Comparison of ENCODE assay signal across 15 cellular contexts in genomic region chr9:4292781-4293180, GRCh38. TPM values are rescaled to one million over a fixed set of nuclear protein-coding genes. Genes with fewer than 3 reads are reported as not detected.
DNase-seq lines count a peak whose midpoint lies in the region; ATAC-seq and TF ChIP-seq lines count a peak whose summit lies in the region.
"Had no signal": no experiment of that assay in that cellular context is flagged by ENCODE, and none has a peak within 500 bp of the region (broad histone marks: within the 10 kb centered on the region; RNA-seq: fewer than 3 reads in every experiment).

No MANE protein-coding gene starts in this region.

- H3K4me3 ChIP-seq in mesodermal cell (ENCODE audit: extremely low read depth, insufficient read depth, low read length, poor library complexity, severe bottlenecking) (no peak overlapping the region), vagina (no peak overlapping the region), right lobe of liver (no peak overlapping the region)
- H3K4me3 ChIP-seq: MG63 had no signal

- H3K27me3 ChIP-seq in vagina (no peaks in the 10 kb centered on the region), right lobe of liver (no peaks in the 10 kb centered on the region)
- H3K27me3 ChIP-seq: MG63 had no signal

- H3K36me3 ChIP-seq in mesodermal cell (ENCODE audit: control insufficient read depth, insufficient read depth, low read length): no peaks in the 10 kb centered on the region
- no peaks in the 10 kb centered on the region for H3K36me3 ChIP-seq in vagina
- no peaks in the 10 kb centered on the region for H3K36me3 ChIP-seq in right lobe of liver
- H3K36me3 ChIP-seq: MG63, neutrophil had no signal

- no peak for TF ChIP-seq CTCF in vagina (IDR thresholded peaks at IDR 0.05)
- no peak for TF ChIP-seq CTCF in right lobe of liver (IDR thresholded peaks at IDR 0.05)

- intact Hi-C loops in vagina (cut with DNase I) (no loop called here), right lobe of liver (cut with DNase I) (no loop called here)

- peaks cover 9% of the 10 kb centered on the region for H3K4me1 ChIP-seq in mesodermal cell (ENCODE audit: control insufficient read depth, insufficient read depth, low read length, poor library complexity, severe bottlenecking)
- peaks cover 17% of the 10 kb centered on the region for H3K4me1 ChIP-seq in vagina
- H3K4me1 ChIP-seq in right lobe of liver: peaks cover 0 to 10% (median 0%) of the 10 kb centered on the region in 4 donors

- TF ChIP-seq POLR2A in vagina (IDR thresholded peaks at IDR 0.05): no peak
- TF ChIP-seq POLR2A in right lobe of liver (IDR thresholded peaks at IDR 0.05): no peak

- DNase-seq in DMS 273 (lab: John Stamatoyannopoulos, UW; ENCODE audit: unreplicated experiment): peak; percentile 19
- DNase-seq in DMS 273 treated with DMSO at 0.1 percent for 48 hours (lab: John Stamatoyannopoulos, UW): no peak
- DNase-seq in dermis blood vessel endothelial cell: peak; percentile 31
- no peak for DNase-seq in vagina (ENCODE audit: extremely low spot score in 2 of 2)
- no peak for DNase-seq in NCI-H2171 (lab: John Stamatoyannopoulos, UW)
- DNase-seq in activated CD8-positive, alpha-beta memory T cell treated with anti-CD3 and anti-CD28 coated beads for 24 hours: no peak
- no peak for DNase-seq in right lobe of liver
- DNase-seq: anterior cingulate cortex; MG63; NCI-H510A; Right ventricle myocardium superior; stimulated activated naive CD4-positive, alpha-beta T cell had no signal

- no peak for ATAC-seq in right lobe of liver

- H3K9me3 ChIP-seq in mesodermal cell (ENCODE audit: control insufficient read depth, low read length) (no peaks in the 10 kb centered on the region), vagina (no peaks in the 10 kb centered on the region), right lobe of liver (no peaks in the 10 kb centered on the region)
- H3K9me3 ChIP-seq: MG63, neutrophil had no signal

- H3K27ac ChIP-seq in mesodermal cell (ENCODE audit: low read depth, low read length, severe bottlenecking) (peak overlapping the region; percentile 76), vagina (peak overlapping the region; percentile 52), right lobe of liver (no peak overlapping the region)
- H3K27ac ChIP-seq: 22Rv1, neutrophil had no signal

RNA-seq across cellular contexts. Expression of gene GLIS3, which starts 7.1 kb away (rescaled TPM):
- total RNA-seq in dermis blood vessel endothelial cell (12.3 and 26.0 TPM in 2 replicates), vagina (33.4 TPM), right lobe of liver (10 to 100 TPM in 5 of 6 experiments, 1 to 10 TPM in 1; 9.6 to 17.7 (median 11.2) TPM)
- 2.4 TPM for polyA plus RNA-seq in mesodermal cell (2013, experiment 1 of 2)
- 1.1 TPM for polyA plus RNA-seq in mesodermal cell (2013, experiment 2 of 2)

Comparison
In these comparisons a context has a peak if more than half of its experiments do, and no peak if none do; other contexts are left out.
1. DNase-seq: peak in DMS 273 (single experiment) and dermis blood vessel endothelial cell (single experiment); none in DMS 273 treated with DMSO at 0.1 percent for 48 hours (single experiment), vagina (0 of 2), NCI-H2171 (single experiment), activated CD8-positive, alpha-beta memory T cell treated with anti-CD3 and anti-CD28 coated beads for 24 hours (single experiment) and right lobe of liver (0 of 3).
2. H3K27ac ChIP-seq: peak in mesodermal cell (single experiment) and vagina (single experiment); none in right lobe of liver (0 of 3).